8 cellular contexts compared by ENCODE assay signal in the genomic region with DNA sequence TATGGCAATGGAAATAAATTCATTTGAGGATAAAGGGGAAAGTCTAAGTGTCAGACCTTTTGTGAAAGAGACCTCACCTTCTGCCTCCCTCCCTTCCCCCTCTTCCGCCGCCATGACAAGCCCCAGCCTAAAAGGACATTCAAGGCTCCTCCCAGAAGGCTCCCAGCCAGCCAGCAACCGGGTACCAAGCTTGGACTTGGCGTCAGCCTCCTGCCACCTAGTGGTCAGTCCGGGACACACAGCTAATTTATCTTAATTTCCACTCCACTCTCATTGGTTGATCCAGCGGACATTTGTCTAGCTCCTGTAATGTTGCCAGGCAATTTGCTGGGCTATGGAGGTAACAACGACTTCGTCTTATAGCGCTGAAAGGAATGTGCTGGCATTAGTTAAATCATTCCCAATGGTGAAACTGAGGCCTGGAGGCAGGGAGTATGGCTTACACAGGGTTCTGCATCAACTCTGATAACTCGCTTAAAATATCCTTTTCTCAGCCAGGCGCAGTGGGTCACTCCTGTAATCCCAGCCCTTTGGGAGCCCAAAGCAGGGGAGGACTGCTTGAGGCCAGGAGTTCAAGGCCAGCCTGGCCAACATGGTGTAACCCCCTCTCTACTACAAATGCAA. TPM values are rescaled to one million over a fixed set of nuclear protein-coding genes. Genes with fewer than 3 reads are reported as not detected.
DNase-seq lines count a peak whose midpoint lies in the region; ATAC-seq and TF ChIP-seq lines count a peak whose summit lies in the region.

No MANE protein-coding gene starts in this region.

- TF ChIP-seq RAD21 in Ishikawa (IDR thresholded peaks at IDR 0.05; ENCODE audit: low read depth) = peak; percentile 67

- H3K4me3 Mint-ChIP-seq in activated T-cell treated with anti-CD3 and anti-CD28 coated beads, Interleukin-2, amount 50 U/mL, for 24 hours = no peak overlapping the region
- H3K4me3 Mint-ChIP-seq in neural crest cell = no peak overlapping the region

- no peaks in the 10 kb centered on the region for H3K36me3 ChIP-seq in DOHH2 (ENCODE audit: control insufficient read depth, low read length)

- no peaks in the 10 kb centered on the region for H3K9me2 ChIP-seq in DOHH2 (replicated peaks; ENCODE audit: control insufficient read depth, low read length)

- no peaks in the 10 kb centered on the region for H3K4me1 ChIP-seq in DOHH2 (ENCODE audit: control insufficient read depth, low read length)

- no peak overlapping the region for H3K4me3 ChIP-seq in DOHH2 (ENCODE audit: low read length)

- no peaks in the 10 kb centered on the region for H3F3A ChIP-seq in DOHH2 (ENCODE audit: control insufficient read depth, insufficient read depth)

- peak; percentile 99 for ATAC-seq in GM21717 (IDR thresholded peaks at IDR 0.05; ENCODE audit: unreplicated experiment)

- H3K27ac ChIP-seq in DOHH2 (ENCODE audit: low read depth, low read length) = no peak overlapping the region
- H3K27ac ChIP-seq in substantia nigra (ENCODE audit: low read depth, low read length, poor library complexity, severe bottlenecking) = no peak overlapping the region

- 0 out of 2 replicates have a peak overlapping the region, but pooled peaks have one; percentile 8 for H3K4me2 ChIP-seq in DOHH2 (ENCODE audit: low read length)

- DNase-seq in OCI-M1 (lab: John Stamatoyannopoulos, UW) = peak; percentile 88
- peak; percentile 71 for DNase-seq in activated T-cell treated with anti-CD3 and anti-CD28 coated beads, Interleukin-2, amount 50 U/mL, for 24 hours
- peak; percentile 89 for DNase-seq in fibroblast of peridontal ligament (ENCODE audit: extremely low read depth)
- DNase-seq in neural crest cell (ENCODE audit: low read depth, low spot score) = peak; percentile 87
- peak; percentile 3 to 86 (median 51) for DNase-seq in substantia nigra (lab: John Stamatoyannopoulos, UW)

- no peaks in the 10 kb centered on the region for H3K4me1 Mint-ChIP-seq in activated T-cell treated with anti-CD3 and anti-CD28 coated beads, Interleukin-2, amount 50 U/mL, for 24 hours (ENCODE audit: low read depth)
- H3K4me1 Mint-ChIP-seq in neural crest cell = peaks cover 6% of the 10 kb centered on the region

- no peaks in the 10 kb centered on the region for H4K20me1 ChIP-seq in DOHH2 (ENCODE audit: control insufficient read depth, insufficient read depth, low read depth, low read length)

- no peaks in the 10 kb centered on the region for H3K9me3 ChIP-seq in DOHH2 (ENCODE audit: control insufficient read depth, insufficient read depth, low read length)

- no peaks in the 10 kb centered on the region for H3K27me3 ChIP-seq in DOHH2 (ENCODE audit: control insufficient read depth, low read length)

- no peaks in the 10 kb centered on the region for H3K36me3 Mint-ChIP-seq in activated T-cell treated with anti-CD3 and anti-CD28 coated beads, Interleukin-2, amount 50 U/mL, for 24 hours (ENCODE audit: low read depth)
- no peaks in the 10 kb centered on the region for H3K36me3 Mint-ChIP-seq in neural crest cell (ENCODE audit: low read depth)

- no peak overlapping the region for H3K27ac Mint-ChIP-seq in activated T-cell treated with anti-CD3 and anti-CD28 coated beads, Interleukin-2, amount 50 U/mL, for 24 hours
- H3K27ac Mint-ChIP-seq in neural crest cell (ENCODE audit: unreplicated experiment) = no peak overlapping the region

- H3K9me3 Mint-ChIP-seq in activated T-cell treated with anti-CD3 and anti-CD28 coated beads, Interleukin-2, amount 50 U/mL, for 24 hours = no peaks in the 10 kb centered on the region
- H3K9me3 Mint-ChIP-seq in neural crest cell = peaks cover 3% of the 10 kb centered on the region

- TF ChIP-seq CTCF in DOHH2 (IDR thresholded peaks at IDR 0.05; ENCODE audit: low read depth, low read length, poor library complexity, severe bottlenecking) (peak; percentile 88), neural crest cell (conservative IDR thresholded peaks at IDR 0.05) (peak; percentile 95)

- H3K79me2 ChIP-seq in DOHH2 (ENCODE audit: control insufficient read depth, low read length) = no peaks in the 10 kb centered on the region

- peaks cover 15% of the 10 kb centered on the region for H3K27me3 Mint-ChIP-seq in activated T-cell treated with anti-CD3 and anti-CD28 coated beads, Interleukin-2, amount 50 U/mL, for 24 hours
- H3K27me3 Mint-ChIP-seq in neural crest cell (ENCODE audit: low read depth) = no peaks in the 10 kb centered on the region

- TF ChIP-seq EP300 in Ishikawa (IDR thresholded peaks at IDR 0.05; ENCODE audit: borderline replicate concordance) = no peak

TF ChIP-seq in Ishikawa, 13 proteins besides CTCF, POLR2A, EP300 and RAD21:
- TF ChIP-seq YY1 (IDR thresholded peaks at IDR 0.05; ENCODE audit: low read depth) (peak; percentile 65), NFIC (IDR thresholded peaks at IDR 0.05) (0 out of 2 replicates have a peak, but pooled peaks have one; percentile 23)
- TF ChIP-seq, protein P1, sequence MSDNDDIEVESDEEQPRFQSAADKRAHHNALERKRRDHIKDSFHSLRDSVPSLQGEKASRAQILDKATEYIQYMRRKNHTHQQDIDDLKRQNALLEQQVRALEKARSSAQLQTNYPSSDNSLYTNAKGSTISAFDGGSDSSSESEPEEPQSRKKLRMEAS (IDR thresholded peaks at IDR 0.05) = no peak

RNA-seq across cellular contexts. Expression of a gene that starts 19.3 kb away (rescaled TPM):
- not detected in 2 replicates for total RNA-seq in neural crest cell
